7 cellular contexts compared by ENCODE assay signal in genomic region chr5:36874465-36874864, GRCh38. TPM values are rescaled to one million over a fixed set of nuclear protein-coding genes. Genes with fewer than 3 reads are reported as not detected.
DNase-seq lines count a peak whose midpoint lies in the region; ATAC-seq and TF ChIP-seq lines count a peak whose summit lies in the region.

No MANE protein-coding gene starts in this region.

- no peak overlapping the region for H3K27ac ChIP-seq in HCT116 (ENCODE audit: low read depth, low read length)
- H3K27ac ChIP-seq in OCI-LY3 (ENCODE audit: low read length) = no peak overlapping the region

- H2AFZ ChIP-seq in HCT116 (ENCODE audit: low read depth, low read length, poor library complexity, severe bottlenecking) (no peak overlapping the region), OCI-LY3 (ENCODE audit: low read depth, low read length) (no peak overlapping the region)

- CTCF ChIA-PET in HCT116 (lab: Charles Lee) = interaction anchor here (2.1 kb wide), 1 partner anchor 134 kb away, joined by 5 read pairs; no protein-coding TSS in a partner anchor

- POLR2A ChIA-PET in HCT116 (lab: Charles Lee) = no interaction called here

- TF ChIP-seq CTCF in HCT116 (IDR thresholded peaks at IDR 0.05 in 2 of 3, conservative IDR thresholded peaks at IDR 0.05 in 1 of 3; ENCODE audit: borderline replicate concordance in 1 of 3, insufficient read depth in 1 of 3, low read depth in 2 of 3, low read length in 2 of 3) (no peak), OCI-LY3 (IDR thresholded peaks at IDR 0.05; ENCODE audit: low read depth, low read length) (no peak), epithelial cell of proximal tubule (conservative IDR thresholded peaks at IDR 0.05; ENCODE audit: low read depth, low read length) (no peak)

- ATAC-seq in HCT116 (no peak), GM19035 (IDR thresholded peaks at IDR 0.05; ENCODE audit: unreplicated experiment) (no peak), HG03354 (IDR thresholded peaks at IDR 0.05; ENCODE audit: poor library complexity, severe bottlenecking, unreplicated experiment) (no peak)

- RAD21 ChIA-PET in HCT116 (lab: Charles Lee; ENCODE audit: low non-redundant PET in 1 of 2, low total read pairs in 2 of 2, uncharacterized antibody in 2 of 2, unreplicated experiment in 2 of 2) = no interaction called here

- H3K4me1 ChIP-seq in HCT116 (ENCODE audit: control insufficient read depth in 1 of 2, insufficient read depth in 2 of 2, low read length in 2 of 2) (peaks cover 15 to 27% of the 10 kb centered on the region in 2 experiments; a peak in 3 of 4 replicates), OCI-LY3 (ENCODE audit: low read length) (peaks cover 44% of the 10 kb centered on the region)

- H3K4me3 ChIP-seq in HCT116 (replicated peaks in 1 of 2; ENCODE audit: low read depth in 1 of 2, low read length in 2 of 2) (no peak overlapping the region), OCI-LY3 (ENCODE audit: low read length) (peak overlapping the region; percentile 98), epithelial cell of proximal tubule (ENCODE audit: low read depth, low read length) (peak overlapping the region; percentile 85)

- peaks cover 9% of the 10 kb centered on the region; the same call in 1 of the 2 replicates for H4K20me1 ChIP-seq in HCT116 (ENCODE audit: insufficient read depth)
- H4K20me1 ChIP-seq in OCI-LY3 (ENCODE audit: insufficient read depth, low read length) = peaks cover 43% of the 10 kb centered on the region

- TF ChIP-seq POLR2A in HCT116 (IDR thresholded peaks at IDR 0.05; ENCODE audit: borderline replicate concordance, extremely low read depth, insufficient read depth, insufficient read length) = no peak

- no TSS peak for BruUV-seq in HCT116 (replicated peaks; lab: Mats Ljungman, UMichigan)

- H3K9me3 ChIP-seq in HCT116 (ENCODE audit: control insufficient read depth in 1 of 2, insufficient read depth in 1 of 2, low read depth in 1 of 2, low read length in 2 of 2) (no peaks in the 10 kb centered on the region), OCI-LY3 (ENCODE audit: insufficient read depth, low read length) (no peaks in the 10 kb centered on the region)

- intact Hi-C loops in HCT116 (cut with micrococcal nuclease) = loop anchor here (10.0 kb wide), 1 partner anchor 130 kb away; no protein-coding TSS in a partner anchor

- TF ChIP-seq RAD21 in HCT116 (IDR thresholded peaks at IDR 0.05; ENCODE audit: low read depth) = no peak

- DNase-seq in HCT116 (ENCODE audit: low read depth, low spot score) = no peak
- no peak for DNase-seq in epithelial cell of proximal tubule (ENCODE audit: low read depth)
- DNase-seq in retina = peak; percentile 46
- no peak for DNase-seq in GOT3 (lab: John Stamatoyannopoulos, UW)

- no peak overlapping the region for H3K9ac ChIP-seq in HCT116 (ENCODE audit: low read length)
- H3K9ac ChIP-seq in OCI-LY3 (ENCODE audit: low read length) = peak overlapping the region; percentile 98; the same call in 1 of the 2 replicates

- H3K27me3 ChIP-seq in HCT116 (ENCODE audit: insufficient read depth, low read length) (no peaks in the 10 kb centered on the region), OCI-LY3 (ENCODE audit: low read depth, low read length) (no peaks in the 10 kb centered on the region)

- H3K4me2 ChIP-seq in HCT116 (ENCODE audit: low read length) (peak overlapping the region; percentile 87; the same call in 1 of the 2 replicates), OCI-LY3 (ENCODE audit: low read length) (peak overlapping the region; percentile 84)

- no peaks in the 10 kb centered on the region for H3K36me3 ChIP-seq in HCT116 (ENCODE audit: control insufficient read depth in 1 of 2, insufficient read depth in 2 of 2, low read length in 2 of 2)
- H3K36me3 ChIP-seq in OCI-LY3 (replicated peaks; ENCODE audit: low read depth, low read length) = no peaks in the 10 kb centered on the region

- H3K9me2 ChIP-seq in HCT116 (ENCODE audit: insufficient read depth) = no peaks in the 10 kb centered on the region

- H3K79me2 ChIP-seq in HCT116 (ENCODE audit: insufficient read depth, low read length) = peaks cover 72% of the 10 kb centered on the region
- peaks cover 84% of the 10 kb centered on the region for H3K79me2 ChIP-seq in OCI-LY3 (ENCODE audit: low read length)

TF ChIP-seq in HCT116, 20 proteins besides CTCF, POLR2A, EP300 and RAD21:
- TF ChIP-seq REST (IDR thresholded peaks at IDR 0.05; ENCODE audit: low read depth) = no peak
- no peak for TF ChIP-seq MAX (IDR thresholded peaks at IDR 0.05)
- TF ChIP-seq ZFX (IDR thresholded peaks at IDR 0.05) = no peak
- TF ChIP-seq POLR2AphosphoS5 (IDR thresholded peaks at IDR 0.05; ENCODE audit: low read depth, low read length) = no peak

RNA-seq across cellular contexts. Expression of gene NIPBL, which starts 2.1 kb away (rescaled TPM):
- 45.1 TPM for total RNA-seq in HCT116 (2021; ENCODE audit: unreplicated experiment)
- polyA plus RNA-seq in HCT116 (2012) = 14.4 and 16.5 TPM in 2 replicates
- total RNA-seq in epithelial cell of proximal tubule = 6.4 and 6.9 TPM in 2 replicates

Comparison
In these comparisons a context has a peak if more than half of its experiments do, and no peak if none do; other contexts are left out.
1. H3K4me3 ChIP-seq: peak in OCI-LY3 (single experiment) and epithelial cell of proximal tubule (single experiment); none in HCT116 (0 of 2).